ENCODE assay signal across 13 cellular contexts in genomic region chr11:2787816-2788750, GRCh38.
DNase-seq lines count a peak whose midpoint lies in the region; ATAC-seq, FAIRE-seq and TF ChIP-seq lines count a peak whose summit lies in the region.
"Had no signal": no experiment of that assay in that cellular context is flagged by ENCODE, and none has a peak within 500 bp of the region (broad histone marks: within the 10 kb centered on the region; RNA-seq: fewer than 3 reads in every experiment).

No MANE protein-coding gene starts in this region.

- no peak overlapping the region for H3K4me3 ChIP-seq in body of pancreas
- H3K4me3 ChIP-seq in kidney (ENCODE audit: low read length in 2 of 2): no peak overlapping the region
- H3K4me3 ChIP-seq in sigmoid colon: no peak overlapping the region
- no peak overlapping the region for H3K4me3 ChIP-seq in lower lobe of right lung

- no peak overlapping the region for H3K9ac ChIP-seq in kidney (ENCODE audit: low read length in 2 of 2)
- H3K9ac ChIP-seq: parathyroid adenoma had no signal

- no peak for TF ChIP-seq EP300 in sigmoid colon (IDR thresholded peaks at IDR 0.05)

- intact Hi-C loops in body of pancreas (cut with DNase I): no loop called here
- intact Hi-C loops in kidney (cut with DNase I): no loop called here
- intact Hi-C loops in sigmoid colon (cut with DNase I): no loop called here
- intact Hi-C loops in lower lobe of right lung (cut with DNase I): no loop called here

- ATAC-seq in body of pancreas (peak; percentile 19), lower lobe of right lung (no peak)
- ATAC-seq: activated naive CD4-positive, alpha-beta T cell treated with anti-CD3 and anti-CD28 coated beads, Interleukin-2, amount 50 U/mL, for 72 hours had no signal

- H3K36me3 ChIP-seq in body of pancreas (replicated peaks in 1 of 2; ENCODE audit: insufficient read depth in 1 of 2, low read depth in 2 of 2) (no peaks in the 10 kb centered on the region), kidney (ENCODE audit: control insufficient read depth in 1 of 2, insufficient read depth in 2 of 2, low read length in 2 of 2) (no peaks in the 10 kb centered on the region), sigmoid colon (no peaks in the 10 kb centered on the region), lower lobe of right lung (no peaks in the 10 kb centered on the region)

- DNase-seq in NCI-H2227 (lab: John Stamatoyannopoulos, UW; ENCODE audit: unreplicated experiment): peak; percentile 70
- DNase-seq in body of pancreas: peak in 3 of 4 donors; percentile 3 to 32 (median 6)
- peak; percentile 73 for DNase-seq in kidney
- peak; percentile 41 for DNase-seq in sigmoid colon
- DNase-seq in C1 segment of cervical spinal cord (lab: John Stamatoyannopoulos, UW): no peak
- no peak for DNase-seq in NCI-H446 treated with DMSO at 0.1 percent for 48 hours (lab: John Stamatoyannopoulos, UW)
- DNase-seq in lower lobe of right lung: no peak
- DNase-seq: activated CD4-positive, alpha-beta T cell treated with anti-CD3 and anti-CD28 coated beads for 4 hours; dermis blood vessel endothelial cell; foreskin melanocyte; kidney glomerular epithelial cell had no signal

- no peak for TF ChIP-seq POLR2A in body of pancreas (IDR thresholded peaks at IDR 0.05)
- no peak for TF ChIP-seq POLR2A in sigmoid colon (IDR thresholded peaks at IDR 0.05)

- WGBS in body of pancreas, 2 donors: 81 to 86% methylated on average over 21 to 24 of the region's 24 CpGs
- WGBS in sigmoid colon, 2 donors: 73 to 76% methylated on average over 24 of the region's 24 CpGs

- TF ChIP-seq CTCF in body of pancreas (IDR thresholded peaks at IDR 0.05) (no peak), kidney (IDR thresholded peaks at IDR 0.05; ENCODE audit: borderline replicate concordance, extremely low read depth, insufficient read depth) (no peak), sigmoid colon (IDR thresholded peaks at IDR 0.05) (no peak), lower lobe of right lung (IDR thresholded peaks at IDR 0.05) (no peak)

- H3K9me3 ChIP-seq in body of pancreas (no peaks in the 10 kb centered on the region), kidney (ENCODE audit: control insufficient read depth in 1 of 2, low read length in 2 of 2) (no peaks in the 10 kb centered on the region), sigmoid colon (no peaks in the 10 kb centered on the region), lower lobe of right lung (no peaks in the 10 kb centered on the region)

- H3K27ac ChIP-seq in body of pancreas (no peak overlapping the region), kidney (ENCODE audit: low read depth in 2 of 2, low read length in 2 of 2) (no peak overlapping the region), sigmoid colon (no peak overlapping the region), lower lobe of right lung (no peak overlapping the region)
- H3K27ac ChIP-seq: parathyroid adenoma had no signal

- H3K27me3 ChIP-seq in body of pancreas (no peaks in the 10 kb centered on the region), sigmoid colon (no peaks in the 10 kb centered on the region), lower lobe of right lung (ENCODE audit: low read depth) (no peaks in the 10 kb centered on the region)

- H3K4me1 ChIP-seq in body of pancreas: peaks cover 8% of the 10 kb centered on the region
- H3K4me1 ChIP-seq in kidney (ENCODE audit: control insufficient read depth in 1 of 2, insufficient read depth in 1 of 2, low read depth in 1 of 2, low read length in 2 of 2): peaks cover 0 to 11% of the 10 kb centered on the region in 2 donors
- peaks cover 0 to 12% (median 10%) of the 10 kb centered on the region in 4 donors for H3K4me1 ChIP-seq in sigmoid colon
- peaks cover 10% of the 10 kb centered on the region for H3K4me1 ChIP-seq in lower lobe of right lung
- H3K4me1 ChIP-seq: parathyroid adenoma had no signal

- FAIRE-seq in kidney (lab: Jason Lieb, UNC): no peak

Comparison
In these comparisons a context has a peak if more than half of its experiments do, and no peak if none do; other contexts are left out.
1. DNase-seq: peak in NCI-H2227 (single experiment), body of pancreas (3 of 4), kidney (single experiment) and sigmoid colon (single experiment); none in C1 segment of cervical spinal cord (0 of 14), NCI-H446 treated with DMSO at 0.1 percent for 48 hours (single experiment) and lower lobe of right lung (single experiment).